In the genomic region with DNA sequence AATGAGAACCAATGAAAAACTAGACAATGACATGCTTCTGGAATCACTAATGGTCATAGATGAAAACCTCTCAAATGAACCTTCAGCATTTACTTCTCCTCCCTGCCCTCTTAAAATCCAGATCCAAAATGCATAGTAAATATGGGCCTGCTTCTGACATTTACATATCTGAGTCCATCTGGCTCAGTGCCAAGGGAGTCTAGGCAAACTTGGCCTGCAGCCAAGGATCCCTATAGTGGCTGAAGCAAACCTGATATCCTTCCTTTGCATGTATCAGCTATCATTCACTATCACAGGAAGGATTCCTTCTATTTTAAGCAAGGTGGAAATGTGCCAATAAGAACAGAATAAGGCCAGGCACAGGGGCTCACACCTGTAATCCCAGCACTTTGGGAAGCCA, we compare ENCODE assay signal across 11 cellular contexts.
DNase-seq lines count a peak whose midpoint lies in the region; ATAC-seq and TF ChIP-seq lines count a peak whose summit lies in the region.
"Had no signal": no experiment of that assay in that cellular context is flagged by ENCODE, and none has a peak within 500 bp of the region (broad histone marks: within the 10 kb centered on the region; RNA-seq: fewer than 3 reads in every experiment).

No MANE protein-coding gene starts in this region.

- TF ChIP-seq EP300 in Ishikawa (IDR thresholded peaks at IDR 0.05; ENCODE audit: borderline replicate concordance): no peak

- H3K27ac ChIP-seq in caudate nucleus (ENCODE audit: low read depth, low read length): no peak overlapping the region

- TF ChIP-seq RAD21 in Ishikawa (IDR thresholded peaks at IDR 0.05; ENCODE audit: low read depth): no peak

- DNase-seq in NCI-H1694 treated with DMSO at 0.1 percent for 48 hours (lab: John Stamatoyannopoulos, UW) (peak; percentile 1), NCI-H748 (lab: John Stamatoyannopoulos, UW; ENCODE audit: unreplicated experiment) (peak; percentile 91), lung microvascular endothelial cell (ENCODE audit: low read depth in 2 of 2) (peak; percentile 13 to 53), caudate nucleus (lab: John Stamatoyannopoulos, UW) (no peak), T1000 (lab: John Stamatoyannopoulos, UW) (no peak)
- DNase-seq: activated CD4-positive, alpha-beta T cell treated with anti-CD3 and anti-CD28 coated beads, Interleukin-2, amount 50 U/mL, for 4 hours; aorta; CD4-positive, alpha-beta memory T cell; T-helper 17 cell had no signal

- ATAC-seq in GM18511 (IDR thresholded peaks at IDR 0.05; ENCODE audit: unreplicated experiment): no peak
- ATAC-seq: T-helper 17 cell had no signal

TF ChIP-seq in Ishikawa, 13 proteins besides CTCF, POLR2A, EP300 and RAD21:
- TF ChIP-seq NFIC (IDR thresholded peaks at IDR 0.05) (peak; percentile 78), ZBTB7A (IDR thresholded peaks at IDR 0.05; ENCODE audit: low read depth) (no peak)

Comparison
In these comparisons a context has a peak if more than half of its experiments do, and no peak if none do; other contexts are left out.
1. DNase-seq: peak in NCI-H1694 treated with DMSO at 0.1 percent for 48 hours (single experiment), NCI-H748 (single experiment) and lung microvascular endothelial cell (2 of 2); none in caudate nucleus (0 of 61) and T1000 (single experiment).